ENCODE assay signal across 12 cellular contexts in genomic region chr3:12186515-12187286, GRCh38. TPM values are rescaled to one million over a fixed set of nuclear protein-coding genes. Genes with fewer than 3 reads are reported as not detected.
DNase-seq lines count a peak whose midpoint lies in the region; ATAC-seq and TF ChIP-seq lines count a peak whose summit lies in the region.
"Had no signal": no experiment of that assay in that cellular context is flagged by ENCODE, and none has a peak within 500 bp of the region (broad histone marks: within the 10 kb centered on the region; RNA-seq: fewer than 3 reads in every experiment).

No MANE protein-coding gene starts in this region.

- peak overlapping the region; percentile 98 for H3K27ac Mint-ChIP-seq in stimulated activated memory B cell treated with anti-CD40 and anti-IgM and Interleukin-4, amounts not matched to agents 10 μg/mL and 1 μg/mL and 100 μg/mL, for 72 hours

- H3K4me2 ChIP-seq in Loucy (ENCODE audit: low read depth, low read length, poor library complexity, severe bottlenecking), result peak overlapping the region; percentile 50

- H3K36me3 ChIP-seq in Loucy (ENCODE audit: insufficient read depth, low read length), result no peaks in the 10 kb centered on the region

- no peak overlapping the region for H2AFZ ChIP-seq in Loucy (ENCODE audit: low read length)

- DNase-seq in NOMO-1 treated with DMSO at 0.1 percent for 48 hours (lab: John Stamatoyannopoulos, UW; ENCODE audit: unreplicated experiment) (peak; percentile 12), NOMO-1 treated with dmso at 0.1 percent for 144 hours (lab: John Stamatoyannopoulos, UW; ENCODE audit: unreplicated experiment) (no peak), dorsolateral prefrontal cortex (no peak), GM13977 (ENCODE audit: low spot score) (no peak), GM20000 (ENCODE audit: low spot score) (no peak)
- DNase-seq: COR-L47, NCI-H1105 had no signal

- H4K20me1 ChIP-seq in Loucy (ENCODE audit: insufficient read depth, low read length, poor library complexity, severe bottlenecking), result no peaks in the 10 kb centered on the region

- no peaks in the 10 kb centered on the region for H3K9me3 Mint-ChIP-seq in stimulated activated memory B cell treated with anti-CD40 and anti-IgM and Interleukin-4, amounts not matched to agents 10 μg/mL and 1 μg/mL and 100 μg/mL, for 72 hours

- no peak overlapping the region for H3K9ac ChIP-seq in Loucy (ENCODE audit: low read depth, low read length, poor library complexity, severe bottlenecking)

- no peaks in the 10 kb centered on the region for H3K27me3 ChIP-seq in Loucy (ENCODE audit: insufficient read depth, low read length, poor library complexity, severe bottlenecking)
- no peaks in the 10 kb centered on the region for H3K27me3 ChIP-seq in dorsolateral prefrontal cortex

- H3K9me3 ChIP-seq in Loucy (ENCODE audit: insufficient read depth, low read depth, low read length), result no peaks in the 10 kb centered on the region

- no peaks in the 10 kb centered on the region for H3K36me3 Mint-ChIP-seq in stimulated activated memory B cell treated with anti-CD40 and anti-IgM and Interleukin-4, amounts not matched to agents 10 μg/mL and 1 μg/mL and 100 μg/mL, for 72 hours

- in situ Hi-C loops in GM13977 (cut with MboI; ENCODE audit: low pct_unique_long_range_greater_than_20kb, low sequenced_read_pairs, unreplicated experiment), result no loop called here

- H3K27me3 Mint-ChIP-seq in stimulated activated memory B cell treated with anti-CD40 and anti-IgM and Interleukin-4, amounts not matched to agents 10 μg/mL and 1 μg/mL and 100 μg/mL, for 72 hours, result no peaks in the 10 kb centered on the region

- peaks cover 52% of the 10 kb centered on the region for H3K4me1 Mint-ChIP-seq in stimulated activated memory B cell treated with anti-CD40 and anti-IgM and Interleukin-4, amounts not matched to agents 10 μg/mL and 1 μg/mL and 100 μg/mL, for 72 hours

- no peaks in the 10 kb centered on the region for H3K79me2 ChIP-seq in Loucy (ENCODE audit: insufficient read depth, low read length)

- peak overlapping the region in 31 of 59 donors; percentile 7 to 70 (median 49) for H3K27ac ChIP-seq in dorsolateral prefrontal cortex

- intact Hi-C loops in dorsolateral prefrontal cortex (cut with DNase I), result no loop called here

- TF ChIP-seq CTCF in Loucy (conservative IDR thresholded peaks at IDR 0.05; ENCODE audit: low read length) (no peak), dorsolateral prefrontal cortex (IDR thresholded peaks at IDR 0.05 in 54 of 56, conservative IDR thresholded peaks at IDR 0.05 in 2 of 56; ENCODE audit: low read depth in 1 of 56, partially characterized antibody in 56 of 56) (no peak), GM13977 (IDR thresholded peaks at IDR 0.05; ENCODE audit: extremely low read depth, insufficient read depth, missing control alignments) (no peak), GM20000 (IDR thresholded peaks at IDR 0.05; ENCODE audit: extremely low read depth, missing control alignments) (no peak)

- no peaks in the 10 kb centered on the region for H3F3A ChIP-seq in Loucy (ENCODE audit: low read depth)

- no peak overlapping the region for H3K4me3 Mint-ChIP-seq in stimulated activated memory B cell treated with anti-CD40 and anti-IgM and Interleukin-4, amounts not matched to agents 10 μg/mL and 1 μg/mL and 100 μg/mL, for 72 hours

- peaks cover 50% of the 10 kb centered on the region for H3K4me1 ChIP-seq in Loucy (ENCODE audit: insufficient read depth, low read length, poor library complexity, severe bottlenecking)

- ATAC-seq in stimulated activated memory B cell treated with anti-CD40 and anti-IgM and Interleukin-4, amounts not matched to agents 10 μg/mL and 1 μg/mL and 100 μg/mL, for 72 hours, result no peak
- no peak for ATAC-seq in GM19397 (IDR thresholded peaks at IDR 0.05; ENCODE audit: unreplicated experiment)

- H3K4me3 ChIP-seq in Loucy (ENCODE audit: low read length, poor library complexity, severe bottlenecking) (no peak overlapping the region), dorsolateral prefrontal cortex (no peak overlapping the region)

- no peaks in the 10 kb centered on the region for H3K9me2 ChIP-seq in Loucy (replicated peaks; ENCODE audit: low read depth, low read length)

RNA-seq across cellular contexts. Expression of gene TIMP4, which starts 28.0 kb away (rescaled TPM):
- 10 to 100 TPM in 2 of 120 experiments, 1 to 10 TPM in 116, under 1 TPM in 2; 0.64 to 11.3 (median 3.6) TPM for total RNA-seq in dorsolateral prefrontal cortex
- total RNA-seq: activated naive CD4-positive, alpha-beta T cell treated with anti-CD3 and anti-CD28 coated beads, Interleukin-2, amount 50 U/mL, for 72 hours; glomerular endothelial cell had no signal
